26 cellular contexts compared by ENCODE assay signal in genomic region chr5:158546748-158547147, GRCh38.
"Had no signal": no experiment of that assay in that cellular context is flagged by ENCODE, and none has a peak within 500 bp of the region (broad histone marks: within the 10 kb centered on the region; RNA-seq: fewer than 3 reads in every experiment).

No MANE protein-coding gene starts in this region.

- DNase-seq: activated CD4-positive, alpha-beta memory T cell treated with anti-CD3 and anti-CD28 coated beads for 36 hours; activated CD4-positive, alpha-beta T cell treated with anti-CD3 and anti-CD28 coated beads, Interleukin-2, amount 10 ng/mL, durations not matched to agents 24 days and 14 days; activated CD4-positive, CD25-positive, alpha-beta regulatory T cell treated with anti-CD3 and anti-CD28 coated beads, Interleukin-2, amount 50 U/mL, for 72 hours; activated CD8-positive, alpha-beta memory T cell treated with anti-CD3 and anti-CD28 coated beads, Interleukin-2, amount 50 U/mL, for 4 hours; activated effector memory CD4-positive, alpha-beta T cell treated with anti-CD3 and anti-CD28 coated beads, Interleukin-2, amount 50 U/mL, for 16 hours; activated naive CD4-positive, alpha-beta T cell treated with anti-CD3 and anti-CD28 coated beads for 36 hours; activated naive CD8-positive, alpha-beta T cell treated with anti-CD3 and anti-CD28 coated beads for 36 hours; activated T-cell treated with anti-CD3 and anti-CD28 coated beads, Interleukin-2, amount 50 U/mL, for 1 hour; adrenal gland; caudate nucleus; cortex of kidney; effector memory CD8-positive, alpha-beta T cell; foreskin melanocyte; naive B cell; nucleus accumbens; stimulated activated CD4-positive, alpha-beta T cell treated with anti-CD3 and anti-CD28 coated beads, Interleukin-15, amount 100 ng/mL, for 24 hours; stimulated activated CD4-positive, alpha-beta T cell treated with anti-CD3 and anti-CD28 coated beads, Interleukin-2, amount 100 ng/mL, for 24 hours; stimulated activated naive B cell treated with anti-CD40 and anti-IgM and Interleukin-4, amounts not matched to agents 10 μg/mL and 1 μg/mL and 100 μg/mL, for 72 hours; stomach; T-helper 2 cell; trophoblast cell; uterus had no signal

- H3K27me3 ChIP-seq: adrenal gland, ascending aorta, stomach, uterus had no signal

- H3K9ac ChIP-seq: parathyroid adenoma had no signal

- H3K4me1 ChIP-seq: adrenal gland, ascending aorta, parathyroid adenoma, stomach, uterus had no signal

- H3K9me3 ChIP-seq: adrenal gland, stomach, thoracic aorta, uterus had no signal

- ATAC-seq: effector memory CD8-positive, alpha-beta T cell; right cardiac atrium; stimulated activated naive B cell treated with anti-CD40 and anti-IgM and Interleukin-4, amounts not matched to agents 10 μg/mL and 1 μg/mL and 100 μg/mL, for 72 hours had no signal

- H3K36me3 ChIP-seq: adrenal gland, ascending aorta, stomach, thoracic aorta, uterus had no signal

- H3K27ac ChIP-seq: adrenal gland, ascending aorta, parathyroid adenoma, stomach, thoracic aorta, uterus had no signal

- H3K4me3 ChIP-seq: adrenal gland, ascending aorta, stomach, thoracic aorta, uterus had no signal
